14 cellular contexts compared by ENCODE assay signal in genomic region chr3:142568393-142569017, GRCh38.
"Had no signal": no experiment of that assay in that cellular context is flagged by ENCODE, and none has a peak within 500 bp of the region (broad histone marks: within the 10 kb centered on the region; RNA-seq: fewer than 3 reads in every experiment).

No MANE protein-coding gene starts in this region.

- H3K4me1 ChIP-seq: gastrocnemius medialis, lower lobe of right lung, right atrium auricular region, tibial nerve had no signal

- H3K9me3 ChIP-seq: gastrocnemius medialis, lower lobe of right lung, right atrium auricular region, tibial nerve had no signal

- H3K9me3 Mint-ChIP-seq: activated naive CD8-positive, alpha-beta T cell treated with anti-CD3 and anti-CD28 coated beads, Interleukin-2, amount 10 ng/mL, durations not matched to agents 7 days and 5 days; activated T-cell treated with anti-CD3 and anti-CD28 coated beads, Interleukin-2, amount 50 U/mL, for 72 hours; naive B cell; stimulated activated memory B cell treated with anti-CD40 and anti-IgM and Interleukin-4, amounts not matched to agents 10 μg/mL and 1 μg/mL and 100 μg/mL, for 72 hours; T-helper 2 cell treated with Interferon-gamma antibody and Interleukin-4, amounts not matched to agents 5 μg/mL and 100 μg/mL, for 36 hours had no signal

- H3K27ac ChIP-seq: gastrocnemius medialis, lower lobe of right lung, right atrium auricular region, tibial nerve had no signal

- H3K27me3 Mint-ChIP-seq: activated naive CD8-positive, alpha-beta T cell treated with anti-CD3 and anti-CD28 coated beads, Interleukin-2, amount 10 ng/mL, durations not matched to agents 7 days and 5 days; naive B cell; stimulated activated memory B cell treated with anti-CD40 and anti-IgM and Interleukin-4, amounts not matched to agents 10 μg/mL and 1 μg/mL and 100 μg/mL, for 72 hours had no signal

- DNase-seq: activated CD4-positive, alpha-beta T cell treated with anti-CD3 and anti-CD28 coated beads, Interleukin-2, amount 50 U/mL, for 48 hours; activated CD4-positive, CD25-positive, alpha-beta regulatory T cell treated with anti-CD3 and anti-CD28 coated beads, Interleukin-2, amount 50 U/mL, for 72 hours; activated naive CD8-positive, alpha-beta T cell treated with anti-CD3 and anti-CD28 coated beads, Interleukin-2, amount 10 ng/mL, durations not matched to agents 7 days and 5 days; activated T-cell treated with anti-CD3 and anti-CD28 coated beads, Interleukin-2, amount 50 U/mL, for 72 hours; anterior cingulate cortex; gastrocnemius medialis; lower lobe of right lung; naive B cell; SW 1271 had no signal

- ATAC-seq: activated T-cell treated with anti-CD3 and anti-CD28 coated beads, Interleukin-2, amount 50 U/mL, for 72 hours; gastrocnemius medialis; lower lobe of right lung; stimulated activated memory B cell treated with anti-CD40 and anti-IgM and Interleukin-4, amounts not matched to agents 10 μg/mL and 1 μg/mL and 100 μg/mL, for 72 hours had no signal

- H3K27me3 ChIP-seq: gastrocnemius medialis, right atrium auricular region, tibial nerve had no signal

- H3K4me3 Mint-ChIP-seq: activated naive CD8-positive, alpha-beta T cell treated with anti-CD3 and anti-CD28 coated beads, Interleukin-2, amount 10 ng/mL, durations not matched to agents 7 days and 5 days; activated T-cell treated with anti-CD3 and anti-CD28 coated beads, Interleukin-2, amount 50 U/mL, for 72 hours; naive B cell; stimulated activated memory B cell treated with anti-CD40 and anti-IgM and Interleukin-4, amounts not matched to agents 10 μg/mL and 1 μg/mL and 100 μg/mL, for 72 hours; T-helper 2 cell treated with Interferon-gamma antibody and Interleukin-4, amounts not matched to agents 5 μg/mL and 100 μg/mL, for 36 hours had no signal

- H3K27ac Mint-ChIP-seq: activated naive CD8-positive, alpha-beta T cell treated with anti-CD3 and anti-CD28 coated beads, Interleukin-2, amount 10 ng/mL, durations not matched to agents 7 days and 5 days; activated T-cell treated with anti-CD3 and anti-CD28 coated beads, Interleukin-2, amount 50 U/mL, for 72 hours; naive B cell; stimulated activated memory B cell treated with anti-CD40 and anti-IgM and Interleukin-4, amounts not matched to agents 10 μg/mL and 1 μg/mL and 100 μg/mL, for 72 hours; T-helper 2 cell treated with Interferon-gamma antibody and Interleukin-4, amounts not matched to agents 5 μg/mL and 100 μg/mL, for 36 hours had no signal

- H3K4me3 ChIP-seq: gastrocnemius medialis, lower lobe of right lung, right atrium auricular region, smooth muscle cell, tibial nerve had no signal
